Comparison of ENCODE assay signal across 8 cellular contexts in genomic region chr19:42198676-42199439, GRCh38. TPM values are rescaled to one million over a fixed set of nuclear protein-coding genes. Genes with fewer than 3 reads are reported as not detected.
DNase-seq lines count a peak whose midpoint lies in the region; ATAC-seq and TF ChIP-seq lines count a peak whose summit lies in the region.

No MANE protein-coding gene starts in this region.

- intact Hi-C loops in mammary epithelial cell (cut with micrococcal nuclease): loop anchor here (2.0 kb wide), 1 partner anchor 18 kb away; the partner anchor contains the start of gene DEDD2

- in situ Hi-C loops in mammary epithelial cell (cut with MboI; ENCODE audit: low sequenced_read_pairs in 2 of 2): loop anchor here in 1 of 2 donors (10.0 kb wide), 1 partner anchor 94 kb away; no protein-coding TSS in a partner anchor

- peak overlapping the region; percentile 5 for H3K9ac ChIP-seq in mammary epithelial cell (ENCODE audit: insufficient read depth, low read length)

- no peak overlapping the region for H3K4me3 ChIP-seq in mammary epithelial cell (replicated peaks in 1 of 3; ENCODE audit: insufficient read depth in 1 of 3, low read depth in 2 of 3, low read length in 3 of 3)

- DNase-seq in T-helper 2 cell (peak in 4 of 5 experiments; percentile 43 to 97 (median 82)), mammary epithelial cell (no peak), NCI-H1436 treated with DMSO at 0.1 percent for 48 hours (lab: John Stamatoyannopoulos, UW) (no peak), midbrain (lab: John Stamatoyannopoulos, UW) (no peak), islet precursor cell (no peak)
- peak; percentile 43 for DNase-seq in stimulated activated CD4-positive, alpha-beta T cell treated with anti-CD3 and anti-CD28 coated beads, Interleukin-4, amount 100 ng/mL, for 1 hour

- H3K9me3 ChIP-seq in mammary epithelial cell (replicated peaks; ENCODE audit: insufficient read depth, low read length): no peaks in the 10 kb centered on the region

- H4K20me1 ChIP-seq in mammary epithelial cell (ENCODE audit: insufficient read depth, low read length): no peaks in the 10 kb centered on the region

- no peaks in the 10 kb centered on the region for H3K27me3 ChIP-seq in mammary epithelial cell (ENCODE audit: insufficient read depth, low read length)

- H3K4me1 ChIP-seq in mammary epithelial cell (ENCODE audit: insufficient read depth, low read length): peaks cover 29% of the 10 kb centered on the region

- TSS peak; percentile 50 for BruUV-seq in mammary epithelial cell (replicated peaks; lab: Mats Ljungman, UMichigan)

- peak overlapping the region; percentile 72 for H3K4me2 ChIP-seq in mammary epithelial cell (ENCODE audit: insufficient read depth, low read depth, low read length)

- peaks cover 14% of the 10 kb centered on the region for H3K36me3 ChIP-seq in mammary epithelial cell (ENCODE audit: insufficient read depth, low read length)

- dilution Hi-C loops in mammary epithelial cell (cut with HindIII; ENCODE audit: low sequenced_read_pairs): no loop called here

- H3K79me2 ChIP-seq in mammary epithelial cell (ENCODE audit: insufficient read depth, low read length): peaks cover 28% of the 10 kb centered on the region

- 0% methylated on average over 4 of the region's 7 CpGs for WGBS in mammary epithelial cell (ENCODE audit: low coverage, missing lambda C conversion rate)

- no peak for TF ChIP-seq CTCF in mammary epithelial cell (conservative IDR thresholded peaks at IDR 0.05 in 1 of 2, IDR thresholded peaks at IDR 0.05 in 1 of 2; ENCODE audit: extremely low read depth in 1 of 2, insufficient read depth in 1 of 2, low read depth in 1 of 2, low read length in 2 of 2)

- H3K27ac ChIP-seq in mammary epithelial cell (ENCODE audit: insufficient read depth, low read depth, low read length): peak overlapping the region; percentile 28

- CTCF ChIA-PET in mammary epithelial cell (lab: Charles Lee; ENCODE audit: low non-redundant PET): no interaction called here

- ATAC-seq in GM18498 (IDR thresholded peaks at IDR 0.05; ENCODE audit: unreplicated experiment) (peak; percentile 45), HG02678 (IDR thresholded peaks at IDR 0.05; ENCODE audit: unreplicated experiment) (peak; percentile 49)

- H2AFZ ChIP-seq in mammary epithelial cell (ENCODE audit: low read depth, low read length): peak overlapping the region; percentile 59

RNA-seq across cellular contexts. Expression of gene DEDD2, which starts 18.6 kb away (rescaled TPM):
- 10 to 100 TPM; 17.3 to 32.3 TPM for total RNA-seq in mammary epithelial cell
- polyA plus RNA-seq in mammary epithelial cell: 31.8 TPM
- 13.2 TPM for polyA minus RNA-seq in mammary epithelial cell

RNA-seq across cellular contexts. Expression of gene ZNF526, which starts 21.3 kb away (rescaled TPM):
- total RNA-seq in mammary epithelial cell: 10 to 100 TPM; 11.2 to 15.8 TPM
- 8.6 TPM for polyA plus RNA-seq in mammary epithelial cell
- polyA minus RNA-seq in mammary epithelial cell: 22.8 TPM

RNA-seq across cellular contexts. Expression of gene GSK3A, which starts 43.5 kb away (rescaled TPM):
- 10 to 100 TPM; 29.3 to 61.9 TPM for total RNA-seq in mammary epithelial cell
- 42.9 TPM for polyA plus RNA-seq in mammary epithelial cell
- 52.4 TPM for polyA minus RNA-seq in mammary epithelial cell

RNA-seq across cellular contexts. Expression of gene ERF, which starts 56.1 kb away (rescaled TPM):
- total RNA-seq in mammary epithelial cell: 100 to 1,000 TPM; 101 to 139 TPM
- polyA plus RNA-seq in mammary epithelial cell: 86.1 TPM
- polyA minus RNA-seq in mammary epithelial cell: 36.6 TPM

Comparison
In these comparisons a context has a peak if more than half of its experiments do, and no peak if none do; other contexts are left out.
1. DNase-seq: peak in T-helper 2 cell (4 of 5) and stimulated activated CD4-positive, alpha-beta T cell treated with anti-CD3 and anti-CD28 coated beads, Interleukin-4, amount 100 ng/mL, for 1 hour (single experiment); none in mammary epithelial cell (single experiment), NCI-H1436 treated with DMSO at 0.1 percent for 48 hours (single experiment), midbrain (single experiment) and islet precursor cell (single experiment).